ENCODE assay signal across 27 cellular contexts in the genomic region with DNA sequence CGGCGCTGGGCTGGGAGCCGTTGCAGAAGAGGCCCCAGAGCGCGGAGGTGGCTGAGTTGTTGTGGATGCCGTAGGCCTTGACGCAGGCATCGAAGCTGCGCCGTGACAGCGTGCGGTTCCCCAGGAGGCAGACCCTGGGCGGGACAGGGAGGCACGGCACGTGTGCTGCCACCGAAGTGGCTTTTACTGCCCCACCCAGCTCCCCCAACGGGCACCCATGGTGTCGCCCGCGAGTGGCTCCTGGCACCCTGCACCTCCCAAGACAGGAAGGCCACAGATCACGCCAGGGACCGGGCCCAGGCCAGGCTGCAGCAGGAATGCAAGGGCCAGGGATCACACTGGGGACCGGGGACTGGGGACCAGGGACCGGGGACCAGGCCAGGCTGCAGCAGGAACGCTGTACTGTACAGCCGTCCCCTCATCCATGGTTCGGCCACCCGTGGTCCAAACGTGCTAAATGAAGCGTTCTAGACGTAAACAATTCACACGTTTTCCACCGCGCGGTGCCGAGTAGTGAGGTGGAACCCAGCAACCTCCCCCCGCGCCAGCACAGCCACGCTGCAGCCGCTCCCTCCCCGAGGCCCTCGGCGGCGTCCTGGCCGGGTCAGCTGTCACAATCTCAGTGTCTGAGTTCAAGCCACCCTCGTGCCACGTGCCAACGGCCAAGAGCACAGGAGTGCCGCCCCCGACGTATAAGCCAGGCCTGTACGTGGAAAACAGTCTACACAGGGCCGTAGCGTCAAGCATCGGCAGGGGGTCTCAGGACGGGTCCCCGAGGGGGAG.
"Had no signal": no experiment of that assay in that cellular context is flagged by ENCODE, and none has a peak within 500 bp of the region (broad histone marks: within the 10 kb centered on the region; RNA-seq: fewer than 3 reads in every experiment).

No MANE protein-coding gene starts in this region.

- H3K27me3 ChIP-seq: gastrocnemius medialis, neural progenitor cell, right atrium auricular region, sigmoid colon, spleen, transverse colon, upper lobe of right lung, vagina had no signal

- FAIRE-seq: colon, keratinocyte had no signal

- H3K4me1 ChIP-seq: gastrocnemius medialis, lower lobe of right lung, neural progenitor cell, prostate gland, sigmoid colon, transverse colon, upper lobe of right lung, vagina had no signal

- H3K36me3 ChIP-seq: neural progenitor cell had no signal

- H3K9me3 ChIP-seq: gastrocnemius medialis, lower lobe of right lung, prostate gland, right atrium auricular region, sigmoid colon, spleen, thoracic aorta, transverse colon, upper lobe of right lung, vagina had no signal

- H3K27ac Mint-ChIP-seq: endodermal cell; mesothelial cell of epicardium; neural progenitor cell; stimulated activated memory B cell treated with anti-CD40 and anti-IgM and Interleukin-4, amounts not matched to agents 10 μg/mL and 1 μg/mL and 100 μg/mL, for 72 hours; stimulated activated naive CD8-positive, alpha-beta T cell treated with anti-CD3 and anti-CD28 coated beads, Interleukin-15, Interleukin-2, amounts not matched to agents 100 ng/mL and 50 ng/mL, for 24 hours had no signal

- H3K9me3 Mint-ChIP-seq: endodermal cell; mesothelial cell of epicardium; naive thymus-derived CD4-positive, alpha-beta T cell; nephron; neural progenitor cell; stimulated activated memory B cell treated with anti-CD40 and anti-IgM and Interleukin-4, amounts not matched to agents 10 μg/mL and 1 μg/mL and 100 μg/mL, for 72 hours; stimulated activated naive CD8-positive, alpha-beta T cell treated with anti-CD3 and anti-CD28 coated beads, Interleukin-15, Interleukin-2, amounts not matched to agents 100 ng/mL and 50 ng/mL, for 24 hours had no signal

- H3K4me1 Mint-ChIP-seq: endodermal cell, mesothelial cell of epicardium, neural progenitor cell had no signal

- H3K27me3 Mint-ChIP-seq: naive thymus-derived CD4-positive, alpha-beta T cell; stimulated activated memory B cell treated with anti-CD40 and anti-IgM and Interleukin-4, amounts not matched to agents 10 μg/mL and 1 μg/mL and 100 μg/mL, for 72 hours; stimulated activated naive CD8-positive, alpha-beta T cell treated with anti-CD3 and anti-CD28 coated beads, Interleukin-15, Interleukin-2, amounts not matched to agents 100 ng/mL and 50 ng/mL, for 24 hours had no signal

- H3K4me2 ChIP-seq: neural progenitor cell had no signal

- H3K4me3 Mint-ChIP-seq: endodermal cell; mesothelial cell of epicardium; naive thymus-derived CD4-positive, alpha-beta T cell; nephron; neural progenitor cell; stimulated activated memory B cell treated with anti-CD40 and anti-IgM and Interleukin-4, amounts not matched to agents 10 μg/mL and 1 μg/mL and 100 μg/mL, for 72 hours; stimulated activated naive CD8-positive, alpha-beta T cell treated with anti-CD3 and anti-CD28 coated beads, Interleukin-15, Interleukin-2, amounts not matched to agents 100 ng/mL and 50 ng/mL, for 24 hours had no signal

- DNase-seq: effector CD8-positive, alpha-beta T cell; endodermal cell; foreskin fibroblast; gastrocnemius medialis; head of caudate nucleus; left ventricle myocardium superior; lower lobe of right lung; naive thymus-derived CD4-positive, alpha-beta T cell; nucleus accumbens; sigmoid colon; spleen; stimulated activated CD4-positive, alpha-beta T cell treated with anti-CD3 and anti-CD28 coated beads, Interleukin-4, amount 100 ng/mL, for 4 hours; transverse colon; upper lobe of right lung had no signal

- ATAC-seq: esophagus mucosa; gastrocnemius medialis; left ventricle myocardium superior; lower lobe of right lung; naive thymus-derived CD4-positive, alpha-beta T cell; stimulated activated memory B cell treated with anti-CD40 and anti-IgM and Interleukin-4, amounts not matched to agents 10 μg/mL and 1 μg/mL and 100 μg/mL, for 72 hours; upper lobe of right lung had no signal

- H3K4me3 ChIP-seq: gastrocnemius medialis, lower lobe of right lung, neural progenitor cell, prostate gland, right atrium auricular region, sigmoid colon, spleen, thoracic aorta, transverse colon, upper lobe of right lung, vagina had no signal

- H2AFZ ChIP-seq: neural progenitor cell had no signal

- H3K27ac ChIP-seq: epithelial cell of prostate, gastrocnemius medialis, lower lobe of right lung, neural progenitor cell, prostate gland, right atrium auricular region, sigmoid colon, thoracic aorta, transverse colon, upper lobe of right lung, vagina had no signal

- H3K9ac ChIP-seq: neural progenitor cell had no signal
